2 cellular contexts compared by ENCODE assay signal in genomic region chr7:4814463-4814862, GRCh38.
TF ChIP-seq lines count a peak whose summit lies in the region.

No MANE protein-coding gene starts in this region.

TF ChIP-seq in HepG2, 621 proteins besides CTCF, POLR2A, EP300 and RAD21:
- no peak for TF ChIP-seq JUN (CRISPR knock-in tag; IDR thresholded peaks at IDR 0.05)
TF ChIP-seq in HepG2: peak in this region for 0.

TF ChIP-seq in neural cell, 6 proteins besides CTCF, POLR2A, EP300 and RAD21:
- no peak for TF ChIP-seq EZH2 (IDR thresholded peaks at IDR 0.05; ENCODE audit: borderline replicate concordance, insufficient read depth, low read length, poor library complexity, severe bottlenecking)
- no peak for TF ChIP-seq TAF1 (IDR thresholded peaks at IDR 0.05; ENCODE audit: low read depth)
- TF ChIP-seq REST (IDR thresholded peaks at IDR 0.05; ENCODE audit: borderline replicate concordance) = no peak
- no peak for TF ChIP-seq MXI1 (conservative IDR thresholded peaks at IDR 0.05; ENCODE audit: poor library complexity, severe bottlenecking)
- no peak for TF ChIP-seq SMC3 (conservative IDR thresholded peaks at IDR 0.05; ENCODE audit: poor library complexity)
- peak; percentile 5 for TF ChIP-seq POLR2AphosphoS5 (IDR thresholded peaks at IDR 0.05)
